In genomic region chr10:11986593-11987216, GRCh38 we compare ENCODE assay signal across 8 cellular contexts. TPM values are rescaled to one million over a fixed set of nuclear protein-coding genes. Genes with fewer than 3 reads are reported as not detected.
A peak's percentile ranks its signal among the peaks of the same experiment; 100 is the strongest.
DNase-seq lines count a peak whose midpoint lies in the region; ATAC-seq and TF ChIP-seq lines count a peak whose summit lies in the region.

No MANE protein-coding gene starts in this region.

- no peaks in the 10 kb centered on the region for H3K27me3 Mint-ChIP-seq in endothelial cell (ENCODE audit: unreplicated experiment)

- H3K27ac Mint-ChIP-seq in endothelial cell (ENCODE audit: unreplicated experiment): no peak overlapping the region

- DNase-seq in CMK (ENCODE audit: low read depth) (peak; percentile 8), HK-2 (ENCODE audit: unreplicated experiment) (peak; percentile 53), NOMO-1 treated with DMSO at 0.1 percent for 48 hours (lab: John Stamatoyannopoulos, UW; ENCODE audit: unreplicated experiment) (peak; percentile 54), endothelial cell (ENCODE audit: low spot score) (peak; percentile 81), midbrain (lab: John Stamatoyannopoulos, UW) (peak; percentile 82)
- peak; percentile 9 to 41 (median 34) for DNase-seq in activated CD8-positive, alpha-beta memory T cell treated with anti-CD3 and anti-CD28 coated beads for 48 hours (ENCODE audit: low read depth in 2 of 3, low spot score in 2 of 3)
- peak; percentile 62 to 65 for DNase-seq in stimulated activated CD8-positive, alpha-beta memory T cell treated with anti-CD3 and anti-CD28 coated beads, Interleukin-2, amount 100 ng/mL, for 48 hours (ENCODE audit: low read depth in 2 of 2)

- TF ChIP-seq CTCF in endothelial cell (IDR thresholded peaks at IDR 0.05; ENCODE audit: unreplicated experiment): peak; percentile 96

- no peaks in the 10 kb centered on the region for H3K4me1 Mint-ChIP-seq in endothelial cell (ENCODE audit: unreplicated experiment)

- ATAC-seq in GM19328 (IDR thresholded peaks at IDR 0.05; ENCODE audit: unreplicated experiment): no peak

- no peak overlapping the region for H3K4me3 Mint-ChIP-seq in endothelial cell (ENCODE audit: unreplicated experiment)

- no peaks in the 10 kb centered on the region for H3K36me3 Mint-ChIP-seq in endothelial cell (ENCODE audit: low read depth, unreplicated experiment)

- no peaks in the 10 kb centered on the region for H3K9me3 Mint-ChIP-seq in endothelial cell (ENCODE audit: unreplicated experiment)

RNA-seq across cellular contexts. Expression of gene UPF2, which starts 55.9 kb away (rescaled TPM):
- total RNA-seq in endothelial cell (ENCODE audit: unreplicated experiment): 21.9 TPM

Comparison
In these comparisons a context has a peak if more than half of its experiments do, and no peak if none do; other contexts are left out.
1. DNase-seq: peak in every context shown above with its lines; median percentile 82 in midbrain; 81 in endothelial cell; 64 in stimulated activated CD8-positive, alpha-beta memory T cell treated with anti-CD3 and anti-CD28 coated beads, Interleukin-2, amount 100 ng/mL, for 48 hours; 54 in NOMO-1 treated with DMSO at 0.1 percent for 48 hours; 53 in HK-2; 34 in activated CD8-positive, alpha-beta memory T cell treated with anti-CD3 and anti-CD28 coated beads for 48 hours; 8 in CMK.